In genomic region chr11:111700186-111700585, GRCh38 we compare ENCODE assay signal across 31 cellular contexts.
"Had no signal": no experiment of that assay in that cellular context is flagged by ENCODE, and none has a peak within 500 bp of the region (broad histone marks: within the 10 kb centered on the region; RNA-seq: fewer than 3 reads in every experiment).

No MANE protein-coding gene starts in this region.

- H3K36me3 Mint-ChIP-seq: activated naive CD4-positive, alpha-beta T cell treated with anti-CD3 and anti-CD28 coated beads, Interleukin-2, amount 50 U/mL, for 72 hours had no signal

- H3K4me3 Mint-ChIP-seq: activated CD4-positive, alpha-beta memory T cell treated with anti-CD3 and anti-CD28 coated beads, Interleukin-2, amount 10 ng/mL, durations not matched to agents 7 days and 5 days; activated naive CD4-positive, alpha-beta T cell treated with anti-CD3 and anti-CD28 coated beads for 36 hours; activated naive CD8-positive, alpha-beta T cell treated with anti-CD3 and anti-CD28 coated beads, Interleukin-2, amount 50 U/mL, for 24 hours; activated T-cell treated with anti-CD3 and anti-CD28 coated beads, Interleukin-2, amount 50 U/mL, for 24 hours; brain had no signal

- DNase-seq: activated CD4-positive, alpha-beta memory T cell treated with anti-CD3 and anti-CD28 coated beads, Interleukin-2, amount 10 ng/mL, durations not matched to agents 7 days and 5 days; activated CD4-positive, alpha-beta T cell treated with anti-CD3 and anti-CD28 coated beads for 1 hour; activated CD4-positive, alpha-beta T cell treated with anti-CD3 and anti-CD28 coated beads for 48 hours; activated CD4-positive, CD25-positive, alpha-beta regulatory T cell; activated CD8-positive, alpha-beta memory T cell treated with anti-CD3 and anti-CD28 coated beads for 24 hours; activated gamma-delta T cell treated with Interleukin-2 at 50 U/mL for 16 hours; activated naive CD4-positive, alpha-beta T cell treated with anti-CD3 and anti-CD28 coated beads for 36 hours; activated naive CD8-positive, alpha-beta T cell treated with anti-CD3 and anti-CD28 coated beads, Interleukin-2, amount 50 U/mL, for 24 hours; activated T-cell treated with anti-CD3 and anti-CD28 coated beads, Interleukin-2, amount 50 U/mL, for 24 hours; anterior cingulate cortex; caudate nucleus; cerebellar nuclear complex; KG1; MM.1S; MV-4-11; NCI-H1092; NCI-H1417; NCI-H146; NCI-H187; NCI-H2029 treated with DMSO at 0.1 percent for 48 hours; NCI-H2107; NCI-H2171; NCI-H510A; NCI-H526; NCI-H748 treated with DMSO at 0.1 percent for 48 hours; NK-92 treated with Interleukin-12 subunit alpha and Interleukin-12 subunit beta, amount 100 ng/mL, for 24 hours; Right ventricle myocardium superior; T1000; WERI-Rb-1 had no signal

- H3K27ac ChIP-seq: WERI-Rb-1 had no signal

- H3K9me3 Mint-ChIP-seq: activated CD4-positive, alpha-beta memory T cell treated with anti-CD3 and anti-CD28 coated beads, Interleukin-2, amount 10 ng/mL, durations not matched to agents 7 days and 5 days; activated naive CD4-positive, alpha-beta T cell treated with anti-CD3 and anti-CD28 coated beads for 36 hours; activated naive CD4-positive, alpha-beta T cell treated with anti-CD3 and anti-CD28 coated beads, Interleukin-2, amount 50 U/mL, for 72 hours; activated naive CD8-positive, alpha-beta T cell treated with anti-CD3 and anti-CD28 coated beads, Interleukin-2, amount 50 U/mL, for 24 hours; activated T-cell treated with anti-CD3 and anti-CD28 coated beads, Interleukin-2, amount 50 U/mL, for 24 hours; brain had no signal

- H3K27ac Mint-ChIP-seq: activated CD4-positive, alpha-beta memory T cell treated with anti-CD3 and anti-CD28 coated beads, Interleukin-2, amount 10 ng/mL, durations not matched to agents 7 days and 5 days; activated naive CD4-positive, alpha-beta T cell treated with anti-CD3 and anti-CD28 coated beads for 36 hours; activated naive CD8-positive, alpha-beta T cell treated with anti-CD3 and anti-CD28 coated beads, Interleukin-2, amount 50 U/mL, for 24 hours; brain had no signal

- ATAC-seq: activated naive CD4-positive, alpha-beta T cell treated with anti-CD3 and anti-CD28 coated beads, Interleukin-2, amount 50 U/mL, for 72 hours; activated naive CD8-positive, alpha-beta T cell treated with anti-CD3 and anti-CD28 coated beads, Interleukin-2, amount 50 U/mL, for 24 hours had no signal

- H3K27me3 Mint-ChIP-seq: activated CD4-positive, alpha-beta memory T cell treated with anti-CD3 and anti-CD28 coated beads, Interleukin-2, amount 10 ng/mL, durations not matched to agents 7 days and 5 days; activated naive CD8-positive, alpha-beta T cell treated with anti-CD3 and anti-CD28 coated beads, Interleukin-2, amount 50 U/mL, for 24 hours; activated T-cell treated with anti-CD3 and anti-CD28 coated beads, Interleukin-2, amount 50 U/mL, for 24 hours; brain had no signal
